1 cellular context compared by ENCODE assay signal in the genomic region with DNA sequence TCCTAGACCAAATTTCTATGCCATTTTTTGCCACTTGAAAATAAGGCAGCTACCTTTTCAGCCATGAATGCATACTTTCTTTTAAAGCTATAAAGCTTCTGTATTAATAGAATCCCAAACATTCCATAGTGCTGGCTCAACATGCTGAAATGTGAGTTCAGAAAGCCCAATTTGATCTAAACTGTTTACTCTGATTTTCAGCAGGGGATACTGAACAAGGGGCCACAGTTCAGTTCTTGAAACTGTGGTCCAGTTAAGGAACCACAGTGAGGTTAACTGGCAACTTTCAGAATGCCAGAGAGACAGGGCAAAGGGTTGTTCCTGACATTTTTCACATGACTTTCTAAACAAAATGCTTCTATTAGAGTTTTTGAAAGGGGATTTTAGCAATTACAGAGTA.
TF ChIP-seq lines count a peak whose summit lies in the region.

No MANE protein-coding gene starts in this region.

TF ChIP-seq in IMR-90, 13 proteins besides CTCF, POLR2A, EP300 and RAD21 (continued from another document):
- TF ChIP-seq SMC3 (IDR thresholded peaks at IDR 0.05; ENCODE audit: low read depth, low read length) = no peak
- no peak for TF ChIP-seq MAFK (IDR thresholded peaks at IDR 0.05; ENCODE audit: low read depth, low read length)
- TF ChIP-seq CHD1 (IDR thresholded peaks at IDR 0.05; ENCODE audit: low read depth, low read length) = no peak
- TF ChIP-seq BHLHE40 (IDR thresholded peaks at IDR 0.05; ENCODE audit: low read depth, low read length) = no peak
- no peak for TF ChIP-seq USF2 (IDR thresholded peaks at IDR 0.05; ENCODE audit: low read depth, low read length)
- TF ChIP-seq CEBPB (IDR thresholded peaks at IDR 0.05; ENCODE audit: low read depth, low read length) = no peak
- no peak for TF ChIP-seq MAZ (IDR thresholded peaks at IDR 0.05; ENCODE audit: borderline replicate concordance, low read depth, low read length)
